ENCODE assay signal across 10 cellular contexts in the genomic region with DNA sequence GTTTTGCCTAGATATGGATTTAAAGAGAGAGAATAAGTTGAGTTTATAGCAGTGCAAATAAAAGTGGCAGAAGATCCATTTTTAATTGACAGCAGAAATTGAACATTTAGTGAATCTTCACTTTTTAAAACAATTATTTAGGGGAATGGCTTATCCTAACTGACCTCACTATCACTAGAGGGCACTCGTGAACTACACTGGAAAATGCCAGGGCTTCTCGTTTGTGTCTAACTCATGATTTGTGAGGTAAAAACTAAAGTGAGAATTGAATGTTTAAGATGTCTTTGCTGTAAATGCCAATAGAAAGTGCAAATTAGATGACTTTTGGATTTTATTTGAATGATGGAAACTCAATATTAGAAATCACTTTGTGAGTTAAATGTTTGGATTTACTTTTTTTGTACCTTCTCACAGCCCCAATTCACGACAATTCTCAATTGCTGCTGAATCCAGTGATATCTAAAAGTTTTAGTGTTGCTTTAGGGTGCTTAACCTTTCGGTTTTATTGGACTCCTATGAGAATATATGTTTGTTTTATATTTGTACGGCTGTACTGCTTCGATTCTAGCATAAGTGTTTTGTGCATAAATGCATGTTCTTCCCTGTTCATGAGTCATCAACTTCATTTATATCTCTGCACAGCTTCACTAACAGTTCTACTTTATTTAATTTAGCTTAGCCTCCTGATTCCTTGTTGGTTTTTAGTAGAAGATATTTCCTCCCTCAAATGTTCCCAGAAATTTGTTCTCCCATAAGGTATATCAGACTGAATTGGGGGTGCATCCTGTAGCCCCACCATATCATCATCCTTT.
DNase-seq lines count a peak whose midpoint lies in the region; ATAC-seq, FAIRE-seq and TF ChIP-seq lines count a peak whose summit lies in the region.
"Had no signal": no experiment of that assay in that cellular context is flagged by ENCODE, and none has a peak within 500 bp of the region (broad histone marks: within the 10 kb centered on the region; RNA-seq: fewer than 3 reads in every experiment).

No MANE protein-coding gene starts in this region.

- H3K27ac Mint-ChIP-seq in CD14-positive monocyte: no peak overlapping the region
- H3K27ac Mint-ChIP-seq: IgD-negative memory B cell had no signal

- H3K36me3 ChIP-seq in lung (ENCODE audit: control insufficient read depth in 2 of 2, insufficient read depth in 2 of 2, low read length in 2 of 2) (no peaks in the 10 kb centered on the region), stomach (no peaks in the 10 kb centered on the region)

- intact Hi-C loops in CD14-positive monocyte (cut with micrococcal nuclease): loop anchor here in 1 of 2 donors (5.0 kb wide), 1 partner anchor 417 kb away; no protein-coding TSS in a partner anchor
- intact Hi-C loops in stomach (cut with DNase I; ENCODE audit: low total_unique reads): loop anchor here (10.0 kb wide), 1 partner anchor 541 kb away; no protein-coding TSS in a partner anchor

- no peak for TF ChIP-seq EP300 in stomach (IDR thresholded peaks at IDR 0.05)

- no peaks in the 10 kb centered on the region for H3K36me3 Mint-ChIP-seq in CD14-positive monocyte
- H3K36me3 Mint-ChIP-seq: IgD-negative memory B cell had no signal

- no peak overlapping the region for H3K4me3 Mint-ChIP-seq in CD14-positive monocyte
- H3K4me3 Mint-ChIP-seq: IgD-negative memory B cell had no signal

- no peak for ATAC-seq in lung (ENCODE audit: insufficient read depth, low FRiP score)
- ATAC-seq in GM21737 (IDR thresholded peaks at IDR 0.05; ENCODE audit: unreplicated experiment): no peak
- no peak for ATAC-seq in GM18873 (IDR thresholded peaks at IDR 0.05; ENCODE audit: low FRiP score, unreplicated experiment)
- ATAC-seq: mucosa of descending colon had no signal

- DNase-seq in CD14-positive monocyte (ENCODE audit: low spot score) (no peak), H54 (ENCODE audit: insufficient read length, low spot score) (no peak), NCI-H774 (lab: John Stamatoyannopoulos, UW) (peak; percentile 56), cerebellum (ENCODE audit: low spot score) (peak; percentile 21), lung (ENCODE audit: low spot score) (no peak), stomach (no peak)

- no peaks in the 10 kb centered on the region for H3K4me1 ChIP-seq in lung (ENCODE audit: control insufficient read depth in 2 of 2, insufficient read depth in 2 of 2, low read length in 2 of 2)
- no peaks in the 10 kb centered on the region for H3K4me1 ChIP-seq in stomach

- WGBS in lung, 2 donors: 41 to 45% methylated on average over 6 of the region's 6 CpGs
- 27 to 38% (median 32%) methylated on average over 6 of the region's 6 CpGs for WGBS in stomach, 5 donors

- TF ChIP-seq POLR2A in H54 (IDR thresholded peaks at IDR 0.05; ENCODE audit: low read depth, low read length) (no peak), stomach (IDR thresholded peaks at IDR 0.05) (no peak)

- H3K27me3 ChIP-seq in lung (ENCODE audit: control insufficient read depth, insufficient read depth) (no peaks in the 10 kb centered on the region), stomach (no peaks in the 10 kb centered on the region)

- peak; percentile 90 for FAIRE-seq in H54 (lab: Jason Lieb, UNC)

- H3K9me3 ChIP-seq in lung (ENCODE audit: control insufficient read depth in 2 of 2, insufficient read depth in 1 of 2, low read length in 1 of 2) (no peaks in the 10 kb centered on the region), stomach (no peaks in the 10 kb centered on the region)
- H3K9me3 ChIP-seq: mucosa of descending colon had no signal

- no peak overlapping the region for H3K27ac ChIP-seq in lung (ENCODE audit: low read depth in 1 of 2, low read length in 1 of 2)
- no peak overlapping the region for H3K27ac ChIP-seq in stomach

- TF ChIP-seq CTCF in CD14-positive monocyte (IDR thresholded peaks at IDR 0.05) (peak; percentile 27), lung (IDR thresholded peaks at IDR 0.05; ENCODE audit: control extremely low read depth, extremely low read depth) (peak; percentile 27), stomach (IDR thresholded peaks at IDR 0.05) (peak in 2 of 7 experiments; percentile 23 to 35)

- peaks cover 0 to 4% (median 0%) of the 10 kb centered on the region in 7 donors for H3K9me3 Mint-ChIP-seq in CD14-positive monocyte

- H3K27me3 Mint-ChIP-seq in CD14-positive monocyte (ENCODE audit: low read depth in 3 of 3): peaks cover 5 to 6% (median 5%) of the 10 kb centered on the region in 3 donors

- no peaks in the 10 kb centered on the region for H3K4me1 Mint-ChIP-seq in CD14-positive monocyte
- H3K4me1 Mint-ChIP-seq: IgD-negative memory B cell had no signal

- no peak overlapping the region for H3K4me3 ChIP-seq in lung
- no peak overlapping the region for H3K4me3 ChIP-seq in stomach
- H3K4me3 ChIP-seq: mucosa of descending colon had no signal

Comparison
In these comparisons a context has a peak if more than half of its experiments do, and no peak if none do; other contexts are left out.
1. DNase-seq: peak in NCI-H774 (single experiment) and cerebellum (single experiment); none in CD14-positive monocyte (single experiment), H54 (single experiment), lung (single experiment) and stomach (single experiment).